ENCODE assay signal across 1 cellular context in the genomic region with DNA sequence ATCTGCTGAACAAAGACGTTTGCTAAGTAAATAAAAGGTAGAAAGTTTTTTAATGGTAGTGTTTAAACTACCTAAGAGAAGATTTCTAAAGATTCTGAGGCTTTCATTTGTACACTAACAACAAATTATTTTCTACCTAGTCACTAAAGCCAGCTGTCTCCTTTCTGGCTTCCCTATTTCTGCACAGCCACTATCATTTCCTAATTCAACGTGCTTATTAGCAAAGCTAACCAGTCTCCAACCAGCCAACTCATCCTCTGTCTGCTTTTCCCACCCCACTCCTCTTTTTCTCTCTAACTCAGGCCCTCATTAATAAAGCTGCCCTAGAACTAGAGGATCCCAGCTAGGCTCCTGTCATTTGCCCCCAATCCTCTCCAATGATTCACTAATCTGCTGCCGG.
TF ChIP-seq lines count a peak whose summit lies in the region.

No MANE protein-coding gene starts in this region.

TF ChIP-seq in WTC11, 78 proteins besides CTCF, POLR2A, EP300 and RAD21 (continued from another document):
- TF ChIP-seq ZNF281 (CRISPR knock-in tag; IDR thresholded peaks at IDR 0.05) = no peak
- no peak for TF ChIP-seq HMGA2 (CRISPR knock-in tag; IDR thresholded peaks at IDR 0.05)
- no peak for TF ChIP-seq GTF2I (CRISPR knock-in tag; conservative IDR thresholded peaks at IDR 0.05)
- no peak for TF ChIP-seq OVOL2 (CRISPR knock-in tag; IDR thresholded peaks at IDR 0.05; ENCODE audit: borderline replicate concordance)
TF ChIP-seq in WTC11: peak in this region for 0.
